In the genomic region with DNA sequence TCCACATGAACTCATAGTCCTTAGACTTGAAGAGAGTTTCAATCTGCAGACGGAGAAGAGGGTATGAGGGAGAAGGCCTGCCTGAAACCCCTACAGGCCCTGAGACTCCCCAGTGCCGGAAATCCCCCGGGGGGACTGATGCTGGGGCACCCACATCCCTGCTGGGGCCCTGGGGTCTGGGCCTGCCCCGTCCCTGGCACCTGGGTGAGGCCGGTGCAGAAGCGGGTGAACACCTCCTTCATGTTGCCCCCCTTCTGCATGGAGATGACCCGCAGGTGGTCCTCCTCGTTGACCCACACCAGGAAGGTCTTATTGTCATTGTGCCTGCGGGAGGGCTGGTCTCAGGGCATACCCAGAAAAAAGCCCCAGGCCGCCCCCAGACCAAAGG, we compare ENCODE assay signal across 8 cellular contexts. TPM values are rescaled to one million over a fixed set of nuclear protein-coding genes. Genes with fewer than 3 reads are reported as not detected.
DNase-seq lines count a peak whose midpoint lies in the region; ATAC-seq and TF ChIP-seq lines count a peak whose summit lies in the region.

No MANE protein-coding gene starts in this region.

- no peak overlapping the region for H3K27ac Mint-ChIP-seq in activated naive CD4-positive, alpha-beta T cell treated with anti-CD3 and anti-CD28 coated beads, Interleukin-2, amount 50 U/mL, for 24 hours
- no peak overlapping the region for H3K27ac Mint-ChIP-seq in MCF 10A (ENCODE audit: low read depth, unreplicated experiment)

- WGBS in upper lobe of left lung, 2 donors = 61 to 73% methylated on average over 5 to 10 of the region's 10 CpGs

- H3K9me3 ChIP-seq in muscle layer of colon (ENCODE audit: low read length) (no peaks in the 10 kb centered on the region), upper lobe of left lung (no peaks in the 10 kb centered on the region)

- H3K27me3 ChIP-seq in muscle layer of colon (ENCODE audit: control insufficient read depth in 1 of 2, insufficient read depth in 2 of 2, low read length in 2 of 2) = no peaks in the 10 kb centered on the region
- peaks cover 0 to 20% (median 11%) of the 10 kb centered on the region in 4 donors for H3K27me3 ChIP-seq in upper lobe of left lung

- ATAC-seq in upper lobe of left lung (ENCODE audit: low FRiP score in 2 of 2) = no peak
- no peak for ATAC-seq in GM18502 (IDR thresholded peaks at IDR 0.05; ENCODE audit: poor library complexity, unreplicated experiment)
- ATAC-seq in HG03175 (IDR thresholded peaks at IDR 0.05; ENCODE audit: unreplicated experiment) = no peak
- no peak for ATAC-seq in GM18498 (IDR thresholded peaks at IDR 0.05; ENCODE audit: unreplicated experiment)

- DNase-seq in activated naive CD4-positive, alpha-beta T cell treated with Interleukin-2 at 50 U/mL for 16 hours = no peak
- DNase-seq in MCF 10A (ENCODE audit: unreplicated experiment) = no peak
- DNase-seq in upper lobe of left lung = no peak

- intact Hi-C loops in MCF 10A (cut with micrococcal nuclease) = loop anchor here (2.0 kb wide), 1 partner anchor 21 kb away; no protein-coding TSS in a partner anchor

- H3K36me3 ChIP-seq in muscle layer of colon (ENCODE audit: insufficient read depth, low read length) = peaks cover 15% of the 10 kb centered on the region
- no peaks in the 10 kb centered on the region for H3K36me3 ChIP-seq in upper lobe of left lung

- no peaks in the 10 kb centered on the region for H3K36me3 Mint-ChIP-seq in activated naive CD4-positive, alpha-beta T cell treated with anti-CD3 and anti-CD28 coated beads, Interleukin-2, amount 50 U/mL, for 24 hours
- H3K36me3 Mint-ChIP-seq in MCF 10A (ENCODE audit: insufficient read depth, unreplicated experiment) = no peaks in the 10 kb centered on the region

- TF ChIP-seq EP300 in upper lobe of left lung (IDR thresholded peaks at IDR 0.05) = no peak

- H3K4me1 Mint-ChIP-seq in activated naive CD4-positive, alpha-beta T cell treated with anti-CD3 and anti-CD28 coated beads, Interleukin-2, amount 50 U/mL, for 24 hours = peaks cover 14% of the 10 kb centered on the region
- peaks cover 14% of the 10 kb centered on the region for H3K4me1 Mint-ChIP-seq in MCF 10A (ENCODE audit: insufficient read depth, unreplicated experiment)

- H3K27me3 Mint-ChIP-seq in activated naive CD4-positive, alpha-beta T cell treated with anti-CD3 and anti-CD28 coated beads, Interleukin-2, amount 50 U/mL, for 24 hours = peaks cover 6% of the 10 kb centered on the region
- no peaks in the 10 kb centered on the region for H3K27me3 Mint-ChIP-seq in MCF 10A (ENCODE audit: insufficient read depth, unreplicated experiment)

- peak overlapping the region; percentile 27 for H3K9ac ChIP-seq in muscle layer of colon (ENCODE audit: low read length)

- peak overlapping the region; percentile 34 to 65 for H3K4me3 ChIP-seq in muscle layer of colon (ENCODE audit: low read depth in 1 of 2, low read length in 2 of 2)
- H3K4me3 ChIP-seq in upper lobe of left lung = peak overlapping the region in 3 of 4 donors; percentile 59 to 61 (median 61)

- TF ChIP-seq CTCF in MCF 10A (IDR thresholded peaks at IDR 0.05; ENCODE audit: unreplicated experiment) (no peak), upper lobe of left lung (IDR thresholded peaks at IDR 0.05) (no peak)

- POLR2A ChIA-PET in MCF 10A (lab: Yijun Ruan, JAX) = interaction anchor here (0.6 to 4.7 kb wide), 8 partner anchors 8 to 169 kb away, joined by 3 to 52 read pairs (median 4); partner anchors contain the start of gene TRMT61A

- TF ChIP-seq POLR2A in upper lobe of left lung (IDR thresholded peaks at IDR 0.05) = no peak

- CTCF ChIA-PET in MCF 10A (lab: Yijun Ruan, JAX) = interaction anchor here (0.6 to 7.0 kb wide), 9 partner anchors 10 to 393 kb away, joined by 3 to 126 read pairs (median 5); no protein-coding TSS in a partner anchor

- BruUV-seq in MCF 10A (replicated peaks; lab: Mats Ljungman, UMichigan) = no TSS peak

- peak overlapping the region; percentile 68 for H3K4me3 Mint-ChIP-seq in activated naive CD4-positive, alpha-beta T cell treated with anti-CD3 and anti-CD28 coated beads, Interleukin-2, amount 50 U/mL, for 24 hours
- peak overlapping the region; percentile 70 for H3K4me3 Mint-ChIP-seq in MCF 10A (ENCODE audit: unreplicated experiment)

- H3K4me1 ChIP-seq in muscle layer of colon (ENCODE audit: insufficient read depth, low read length) (peaks cover 54% of the 10 kb centered on the region), upper lobe of left lung (peaks cover 49 to 56% (median 50%) of the 10 kb centered on the region in 4 donors)

- H3K27ac ChIP-seq in muscle layer of colon (ENCODE audit: low read depth, low read length) (peak overlapping the region; percentile 86), upper lobe of left lung (peak overlapping the region in 3 of 4 donors; percentile 77 to 83 (median 80))

- no peaks in the 10 kb centered on the region for H3K9me3 Mint-ChIP-seq in activated naive CD4-positive, alpha-beta T cell treated with anti-CD3 and anti-CD28 coated beads, Interleukin-2, amount 50 U/mL, for 24 hours
- H3K9me3 Mint-ChIP-seq in MCF 10A (ENCODE audit: unreplicated experiment) = no peaks in the 10 kb centered on the region

RNA-seq across cellular contexts. Expression of gene CKB, which starts 2.4 kb away (rescaled TPM):
- total RNA-seq in MCF 10A (2022) = 5.7 and 8.5 TPM in 2 replicates
- total RNA-seq in upper lobe of left lung = 100 to 1,000 TPM; 168 to 303 (median 231) TPM

RNA-seq across cellular contexts. Expression of gene TRMT61A, which starts 8.7 kb away (rescaled TPM):
- 10.2 and 15.8 TPM in 2 replicates for total RNA-seq in MCF 10A (2022)
- total RNA-seq in upper lobe of left lung = 10 to 100 TPM in 5 of 6 donors, 1 to 10 TPM in 1; 6.7 to 25.1 (median 15.0) TPM

RNA-seq across cellular contexts. Expression of gene BAG5, which starts 42.2 kb away (rescaled TPM):
- total RNA-seq in MCF 10A (2022) (30.9 and 35.3 TPM in 2 replicates), upper lobe of left lung (10 to 100 TPM; 12.6 to 36.9 (median 27.1) TPM)

RNA-seq across cellular contexts. Expression of gene COA8, which starts 42.5 kb away (rescaled TPM):
- total RNA-seq in MCF 10A (2022) (68.9 and 70.8 TPM in 2 replicates), upper lobe of left lung (10 to 100 TPM; 12.6 to 38.3 (median 28.6) TPM)

Comparison
In these comparisons a context has a peak if more than half of its experiments do, and no peak if none do; other contexts are left out.
1. RNA of gene CKB, which starts 2.4 kb away (total RNA-seq): 168 to 303 TPM in upper lobe of left lung; 5.7 to 8.5 TPM in MCF 10A; every median in the first group is over 10 times any median in the second.